In the genomic region with DNA sequence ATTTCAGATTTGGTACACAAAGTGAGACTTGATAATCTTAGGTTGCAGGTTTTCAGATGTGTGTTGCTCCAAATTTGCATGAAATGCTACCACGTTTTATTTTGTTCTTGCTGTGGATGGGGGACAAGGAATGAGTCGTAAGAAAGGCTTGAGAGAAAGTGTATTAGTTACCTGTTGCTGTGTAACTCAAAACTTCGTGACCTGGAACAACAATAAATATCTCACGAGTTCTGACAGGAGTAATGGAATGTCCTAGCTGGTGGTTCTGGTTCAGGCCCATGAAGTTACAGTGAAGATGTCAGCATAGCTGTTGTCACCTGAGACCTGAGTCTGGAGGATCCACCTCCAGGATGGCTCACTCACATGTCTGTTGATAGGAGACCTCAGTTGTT, we compare ENCODE assay signal across 8 cellular contexts. TPM values are rescaled to one million over a fixed set of nuclear protein-coding genes. Genes with fewer than 3 reads are reported as not detected.
A peak's percentile ranks its signal among the peaks of the same experiment; 100 is the strongest.
DNase-seq lines count a peak whose midpoint lies in the region; ATAC-seq and TF ChIP-seq lines count a peak whose summit lies in the region.

No MANE protein-coding gene starts in this region.

- in situ Hi-C loops in astrocyte of the cerebellum (cut with HindIII; ENCODE audit: low sequenced_read_pairs) = no loop called here

- no peak overlapping the region for H2BK15ac ChIP-seq in mesenchymal stem cell (ENCODE audit: low read depth, poor library complexity, severe bottlenecking)

- H2AK5ac ChIP-seq in mesenchymal stem cell (ENCODE audit: low read length, severe bottlenecking) = no peak overlapping the region

- H3K9me3 ChIP-seq in left ventricle myocardium inferior (replicated peaks) (peaks cover 23% of the 10 kb centered on the region), mesenchymal stem cell (ENCODE audit: control insufficient read depth, low read length) (peaks cover 27% of the 10 kb centered on the region), vagina (peaks cover 3% of the 10 kb centered on the region), Peyer's patch (peaks cover 0 to 11% (median 0%) of the 10 kb centered on the region in 4 donors)

- TF ChIP-seq CTCF in left ventricle myocardium inferior (IDR thresholded peaks at IDR 0.05; ENCODE audit: borderline replicate concordance) (no peak), astrocyte of the cerebellum (IDR thresholded peaks at IDR 0.05; ENCODE audit: low read depth, low read length, missing control alignments) (no peak), vagina (IDR thresholded peaks at IDR 0.05) (no peak), Peyer's patch (IDR thresholded peaks at IDR 0.05) (no peak)

- peak overlapping the region; percentile 97 for H3K4me3 ChIP-seq in left ventricle myocardium inferior
- peak overlapping the region; percentile 96 for H3K4me3 ChIP-seq in astrocyte of the cerebellum (ENCODE audit: low read depth, low read length)
- peak overlapping the region in 1 of 2 experiments; percentile 97 for H3K4me3 ChIP-seq in mesenchymal stem cell (ENCODE audit: insufficient read depth in 1 of 2, low read depth in 1 of 2, low read length in 2 of 2)
- peak overlapping the region; percentile 69 to 100 for H3K4me3 ChIP-seq in vagina
- peak overlapping the region in 2 of 4 donors; percentile 77 to 87 for H3K4me3 ChIP-seq in Peyer's patch

- H3K9ac ChIP-seq in mesenchymal stem cell (ENCODE audit: low read length) = peak overlapping the region; percentile 98

- H3K27me3 ChIP-seq in left ventricle myocardium inferior (ENCODE audit: low read depth) (no peaks in the 10 kb centered on the region), mesenchymal stem cell (ENCODE audit: control insufficient read depth in 1 of 2, insufficient read depth in 1 of 2, low read length in 2 of 2) (no peaks in the 10 kb centered on the region), vagina (no peaks in the 10 kb centered on the region), Peyer's patch (no peaks in the 10 kb centered on the region)

- WGBS in mesenchymal stem cell = 78% methylated on average over 4 of the region's 4 CpGs

- TF ChIP-seq POLR2A in vagina (IDR thresholded peaks at IDR 0.05) (no peak), Peyer's patch (IDR thresholded peaks at IDR 0.05) (no peak)

- H2BK5ac ChIP-seq in mesenchymal stem cell (ENCODE audit: low read depth, low read length, poor library complexity, severe bottlenecking) = no peak overlapping the region

- DNase-seq in left ventricle myocardium inferior = no peak
- no peak for DNase-seq in left ventricle myocardium superior
- no peak for DNase-seq in astrocyte of the cerebellum (ENCODE audit: low read depth)
- DNase-seq in mesenchymal stem cell = no peak
- no peak for DNase-seq in vagina (ENCODE audit: extremely low spot score in 2 of 2)
- no peak for DNase-seq in GM19238 (ENCODE audit: insufficient read length, low spot score)
- no peak for DNase-seq in Peyer's patch

- peak overlapping the region in 1 of 2 experiments; percentile 2 for H3K23ac ChIP-seq in mesenchymal stem cell (ENCODE audit: low read length in 2 of 2)

- intact Hi-C loops in left ventricle myocardium inferior (cut with micrococcal nuclease) (no loop called here), left ventricle myocardium superior (cut with micrococcal nuclease) (no loop called here), vagina (cut with DNase I) (loop anchor here (1.0 kb wide), 1 partner anchor 28 kb away; no protein-coding TSS in a partner anchor)

- H4K91ac ChIP-seq in mesenchymal stem cell (ENCODE audit: low read length) = no peak overlapping the region

- peak overlapping the region; percentile 98 for H3K27ac ChIP-seq in left ventricle myocardium inferior (replicated peaks)
- no peak overlapping the region for H3K27ac ChIP-seq in mesenchymal stem cell (ENCODE audit: low read length, poor library complexity, severe bottlenecking)
- H3K27ac ChIP-seq in vagina = no peak overlapping the region
- H3K27ac ChIP-seq in Peyer's patch = no peak overlapping the region

- no peak overlapping the region for H2AFZ ChIP-seq in mesenchymal stem cell (ENCODE audit: low read depth, low read length)

- H3K4ac ChIP-seq in mesenchymal stem cell (ENCODE audit: low read depth in 1 of 2, low read length in 2 of 2) = no peak overlapping the region

- H3K4me1 ChIP-seq in left ventricle myocardium inferior (peaks cover 44% of the 10 kb centered on the region), mesenchymal stem cell (ENCODE audit: control insufficient read depth, insufficient read depth, low read depth, low read length) (peaks cover 6% of the 10 kb centered on the region), vagina (peaks cover 30% of the 10 kb centered on the region), Peyer's patch (peaks cover 0 to 13% (median 1%) of the 10 kb centered on the region in 4 donors)

- ATAC-seq in left ventricle myocardium superior (no peak), GM19455 (IDR thresholded peaks at IDR 0.05; ENCODE audit: unreplicated experiment) (no peak)

- H3K14ac ChIP-seq in mesenchymal stem cell (ENCODE audit: low read length in 2 of 2) = no peak overlapping the region

- H3K36me3 ChIP-seq in left ventricle myocardium inferior (peaks cover 28% of the 10 kb centered on the region), mesenchymal stem cell (ENCODE audit: control insufficient read depth in 1 of 2, insufficient read depth in 2 of 2, low read depth in 1 of 2, low read length in 2 of 2) (peaks cover 42 to 46% of the 10 kb centered on the region in 2 experiments), vagina (peaks cover 0 to 24% of the 10 kb centered on the region in 2 donors), Peyer's patch (peaks cover 0 to 7% (median 0%) of the 10 kb centered on the region in 3 donors)

- H3K18ac ChIP-seq in mesenchymal stem cell (ENCODE audit: low read depth in 1 of 2, low read length in 2 of 2) = no peak overlapping the region

- H2BK120ac ChIP-seq in mesenchymal stem cell (ENCODE audit: low read depth, low read length) = no peak overlapping the region

- peaks cover 10% of the 10 kb centered on the region for H3K79me1 ChIP-seq in mesenchymal stem cell (replicated peaks; ENCODE audit: low read length, poor library complexity, severe bottlenecking)

- no peak overlapping the region for H2BK12ac ChIP-seq in mesenchymal stem cell (ENCODE audit: low read length in 2 of 2)

- no peak overlapping the region for H3K4me2 ChIP-seq in mesenchymal stem cell (ENCODE audit: low read length, poor library complexity, severe bottlenecking)

- H4K8ac ChIP-seq in mesenchymal stem cell (ENCODE audit: low read length) = no peak overlapping the region

RNA-seq across cellular contexts. Expression of a gene that starts 1.2 kb away (rescaled TPM):
- total RNA-seq in left ventricle myocardium inferior (4.9 TPM), left ventricle myocardium superior (4.8 TPM), vagina (6.4 TPM), Peyer's patch (1 to 10 TPM; 7.0 to 8.9 (median 7.9) TPM)
- polyA plus RNA-seq in mesenchymal stem cell (2013, experiment 1 of 2) = 2.2 TPM
- polyA plus RNA-seq in mesenchymal stem cell (2013, experiment 2 of 2) = 1.9 TPM

RNA-seq across cellular contexts. Expression of a gene that starts 25.3 kb away (rescaled TPM):
- total RNA-seq in left ventricle myocardium inferior (22.7 TPM), left ventricle myocardium superior (18.4 TPM), vagina (45.9 TPM), Peyer's patch (10 to 100 TPM; 41.3 to 54.2 (median 47.2) TPM)
- polyA plus RNA-seq in mesenchymal stem cell (2013, experiment 1 of 2) = 37.7 TPM
- 34.7 TPM for polyA plus RNA-seq in mesenchymal stem cell (2013, experiment 2 of 2)

RNA-seq across cellular contexts. Expression of a gene that starts 46.9 kb away (rescaled TPM):
- total RNA-seq in left ventricle myocardium inferior (1.8 TPM), left ventricle myocardium superior (1.5 TPM), vagina (3.9 TPM), Peyer's patch (1 to 10 TPM; 2.5 to 4.6 (median 4.0) TPM)
- polyA plus RNA-seq in mesenchymal stem cell (2013, experiment 1 of 2) = 1.4 TPM
- 1.4 TPM for polyA plus RNA-seq in mesenchymal stem cell (2013, experiment 2 of 2)

RNA-seq across cellular contexts. Expression of a gene that starts 51.2 kb away (rescaled TPM):
- total RNA-seq in left ventricle myocardium inferior = 24.0 TPM
- 24.6 TPM for total RNA-seq in left ventricle myocardium superior
- 13.3 TPM for polyA plus RNA-seq in mesenchymal stem cell (2013, experiment 1 of 2)
- 15.5 TPM for polyA plus RNA-seq in mesenchymal stem cell (2013, experiment 2 of 2)
- total RNA-seq in vagina = 20.1 TPM
- 100 to 1,000 TPM in 1 of 4 donors, 10 to 100 TPM in 3; 21.9 to 158 (median 31.4) TPM for total RNA-seq in Peyer's patch
